Comparison of ENCODE assay signal across 25 cellular contexts in genomic region chr22:40979871-40980270, GRCh38.
"Had no signal": no experiment of that assay in that cellular context is flagged by ENCODE, and none has a peak within 500 bp of the region (broad histone marks: within the 10 kb centered on the region; RNA-seq: fewer than 3 reads in every experiment).

No MANE protein-coding gene starts in this region.

- DNase-seq: Karpas-422, KG1, MG63, NCI-H1092, NCI-H1105 treated with DMSO at 0.1 percent for 48 hours, NCI-H1417 treated with DMSO at 0.1 percent for 48 hours, NCI-H146, NCI-H1694 treated with DMSO at 0.1 percent for 48 hours, NCI-H1930, NCI-H2081 treated with DMSO at 0.1 percent for 48 hours, NCI-H2171, NCI-H226, NCI-H446, NCI-H510A, NCI-H524 treated with DMSO at 0.1 percent for 48 hours, NCI-H69, NCI-H774, Right ventricle myocardium superior, RPMI8226, SIG-M5 had no signal

- FAIRE-seq: HTR-8/SVneo, RCC 7860 had no signal

- H3K9me3 ChIP-seq: MG63, SJSA1 had no signal

- H3K27ac ChIP-seq: HL-60, SJSA1, SK-N-MC had no signal

- H3K27me3 ChIP-seq: MG63, SJSA1 had no signal

- H3K4me3 ChIP-seq: MG63, SJSA1, SK-N-MC had no signal

- H3K4me1 ChIP-seq: SJSA1 had no signal

- H3K36me3 ChIP-seq: MG63, SJSA1 had no signal
